In the genomic region with DNA sequence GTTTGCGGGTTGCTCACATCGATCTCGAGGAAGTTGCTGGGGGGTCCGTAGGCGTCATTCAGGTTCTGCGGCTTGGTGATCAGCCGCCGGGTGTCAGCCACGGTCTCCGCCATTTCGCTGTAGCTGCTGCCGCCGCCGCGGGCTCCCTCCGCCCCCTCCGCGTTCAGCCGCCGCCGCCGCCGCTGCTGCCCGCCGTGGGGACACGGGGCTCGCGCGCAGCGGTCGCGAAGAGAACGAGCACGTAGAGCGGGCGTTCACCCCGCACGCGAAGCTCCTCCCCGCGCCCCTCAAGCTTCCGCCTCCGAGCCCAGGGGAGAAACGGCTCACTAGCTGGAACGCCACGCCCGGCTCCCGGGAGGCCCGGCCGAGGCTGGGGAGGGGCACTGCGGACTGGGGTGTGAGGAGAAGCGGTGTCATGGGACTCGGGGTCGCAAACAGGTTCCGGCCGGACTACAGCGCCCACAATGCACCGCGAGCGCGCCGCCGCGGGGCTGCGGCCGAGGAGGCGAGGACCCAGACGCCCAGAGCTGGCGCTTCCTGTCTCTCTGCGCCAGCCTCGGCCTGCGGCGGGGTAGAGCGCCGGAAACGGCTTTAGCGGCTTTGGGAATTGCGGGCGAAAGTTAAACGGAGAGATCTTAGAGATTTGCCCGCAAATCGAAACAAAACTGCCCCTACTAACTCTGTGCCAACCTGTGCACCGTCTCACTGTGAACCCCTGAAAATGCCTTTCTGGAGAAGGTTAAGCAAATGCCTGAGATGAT, we compare ENCODE assay signal across 1 cellular context.
A peak's percentile ranks its signal among the peaks of the same experiment; 100 is the strongest.
TF ChIP-seq lines count a peak whose summit lies in the region.

A gene (minus strand): TSS at position 232 of the 761 bp plus-strand sequence. CDS start 119 bp downstream, at position 113.

TF ChIP-seq in SK-N-SH, 30 proteins besides CTCF, POLR2A, EP300 and RAD21 (continued from another document):
- peak; percentile 24; the same call in 1 of the 2 replicates for TF ChIP-seq SIN3A (IDR thresholded peaks at IDR 0.05; ENCODE audit: borderline replicate concordance, low read depth, low read length)
- TF ChIP-seq RXRA (IDR thresholded peaks at IDR 0.05; ENCODE audit: borderline replicate concordance, low read depth), result no peak
- TF ChIP-seq, protein P1, sequence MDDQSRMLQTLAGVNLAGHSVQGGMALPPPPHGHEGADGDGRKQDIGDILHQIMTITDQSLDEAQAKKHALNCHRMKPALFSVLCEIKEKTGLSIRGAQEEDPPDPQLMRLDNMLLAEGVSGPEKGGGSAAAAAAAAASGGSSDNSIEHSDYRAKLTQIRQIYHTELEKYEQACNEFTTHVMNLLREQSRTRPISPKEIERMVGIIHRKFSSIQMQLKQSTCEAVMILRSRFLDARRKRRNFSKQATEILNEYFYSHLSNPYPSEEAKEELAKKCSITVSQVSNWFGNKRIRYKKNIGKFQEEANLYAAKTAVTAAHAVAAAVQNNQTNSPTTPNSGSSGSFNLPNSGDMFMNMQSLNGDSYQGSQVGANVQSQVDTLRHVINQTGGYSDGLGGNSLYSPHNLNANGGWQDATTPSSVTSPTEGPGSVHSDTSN (IDR thresholded peaks at IDR 0.05), result peak; percentile 8; the same call in 1 of the 2 replicates
- TF ChIP-seq TEAD4 (IDR thresholded peaks at IDR 0.05; ENCODE audit: borderline replicate concordance, insufficient read depth), result no peak
- TF ChIP-seq ELF1 (IDR thresholded peaks at IDR 0.05), result peak; percentile 86
- no peak for TF ChIP-seq RFX5 (IDR thresholded peaks at IDR 0.05; ENCODE audit: low read length)
- TF ChIP-seq YY1 (IDR thresholded peaks at IDR 0.05; ENCODE audit: low read depth), result peak; percentile 13; the same call in 1 of the 2 replicates
- TF ChIP-seq CHD2 (IDR thresholded peaks at IDR 0.05; ENCODE audit: low read length, partially characterized antibody), result peak; percentile 43
- TF ChIP-seq FOXM1 (IDR thresholded peaks at IDR 0.05; ENCODE audit: low read depth), result no peak
- TF ChIP-seq, protein P2, sequence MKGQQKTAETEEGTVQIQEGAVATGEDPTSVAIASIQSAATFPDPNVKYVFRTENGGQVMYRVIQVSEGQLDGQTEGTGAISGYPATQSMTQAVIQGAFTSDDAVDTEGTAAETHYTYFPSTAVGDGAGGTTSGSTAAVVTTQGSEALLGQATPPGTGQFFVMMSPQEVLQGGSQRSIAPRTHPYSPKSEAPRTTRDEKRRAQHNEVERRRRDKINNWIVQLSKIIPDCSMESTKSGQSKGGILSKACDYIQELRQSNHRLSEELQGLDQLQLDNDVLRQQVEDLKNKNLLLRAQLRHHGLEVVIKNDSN (IDR thresholded peaks at IDR 0.05; ENCODE audit: borderline replicate concordance, low read depth), result 0 out of 2 replicates have a peak, but pooled peaks have one; percentile 8
- TF ChIP-seq NRF1 (IDR thresholded peaks at IDR 0.05; ENCODE audit: low read depth, low read length), result peak; percentile 35; the same call in 1 of the 2 replicates
